In the genomic region with DNA sequence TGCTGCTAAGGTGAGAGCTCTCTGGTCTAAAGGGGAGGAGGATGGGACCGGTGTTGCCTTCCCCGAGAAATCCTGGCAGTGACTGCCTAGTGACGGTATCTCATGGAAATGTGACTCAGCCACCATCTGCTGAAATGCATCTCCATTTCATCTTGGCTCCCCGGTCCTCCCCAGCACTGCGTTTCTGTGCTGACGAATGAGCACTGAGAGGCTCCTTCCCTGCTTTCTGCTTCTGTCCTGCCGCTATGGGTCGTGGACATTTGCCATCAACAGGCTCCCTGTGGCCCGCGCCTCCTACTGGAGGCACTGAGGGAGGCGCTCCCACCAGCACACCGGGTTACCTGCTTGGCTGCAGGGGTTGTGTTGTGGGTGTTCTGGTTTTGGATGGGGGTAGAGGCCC, we compare ENCODE assay signal across 9 cellular contexts. TPM values are rescaled to one million over a fixed set of nuclear protein-coding genes. Genes with fewer than 3 reads are reported as not detected.
DNase-seq lines count a peak whose midpoint lies in the region; ATAC-seq and TF ChIP-seq lines count a peak whose summit lies in the region.
"Had no signal": no experiment of that assay in that cellular context is flagged by ENCODE, and none has a peak within 500 bp of the region (broad histone marks: within the 10 kb centered on the region; RNA-seq: fewer than 3 reads in every experiment).

No MANE protein-coding gene starts in this region.

- H3K4me1 Mint-ChIP-seq in progenitor cell of endocrine pancreas (ENCODE audit: low read depth), result peaks cover 11% of the 10 kb centered on the region

- no peak overlapping the region for H3K4me3 ChIP-seq in epithelial cell of proximal tubule (ENCODE audit: low read depth, low read length)

- H3K9me3 Mint-ChIP-seq in progenitor cell of endocrine pancreas (ENCODE audit: low read depth), result no peaks in the 10 kb centered on the region

- ATAC-seq in GM19324 (IDR thresholded peaks at IDR 0.05; ENCODE audit: low FRiP score, unreplicated experiment), result no peak

- peaks cover 26% of the 10 kb centered on the region for H3K27me3 Mint-ChIP-seq in progenitor cell of endocrine pancreas

- no peaks in the 10 kb centered on the region for H3K36me3 Mint-ChIP-seq in progenitor cell of endocrine pancreas (ENCODE audit: insufficient read depth)

- DNase-seq in EL, result peak; percentile 51
- DNase-seq in M059J (ENCODE audit: low read depth), result peak; percentile 50
- no peak for DNase-seq in epithelial cell of proximal tubule (ENCODE audit: low read depth)
- no peak for DNase-seq in progenitor cell of endocrine pancreas (ENCODE audit: low spot score, unreplicated experiment)
- DNase-seq in stimulated activated CD4-positive, alpha-beta T cell treated with anti-CD3 and anti-CD28 coated beads, Interleukin-4, amount 100 ng/mL, for 4 hours, result no peak
- DNase-seq in NCI-H1694 (lab: John Stamatoyannopoulos, UW), result no peak
- no peak for DNase-seq in SHP77 treated with DMSO at 0.1 percent for 48 hours (lab: John Stamatoyannopoulos, UW)
- DNase-seq: activated CD8-positive, alpha-beta memory T cell treated with anti-CD3 and anti-CD28 coated beads, Interleukin-2, amount 50 U/mL, for 48 hours had no signal

- H3K4me3 Mint-ChIP-seq in progenitor cell of endocrine pancreas (ENCODE audit: low read depth), result no peak overlapping the region

- no peak overlapping the region for H3K27ac Mint-ChIP-seq in progenitor cell of endocrine pancreas

- TF ChIP-seq CTCF in epithelial cell of proximal tubule (conservative IDR thresholded peaks at IDR 0.05; ENCODE audit: low read depth, low read length) (peak; percentile 20), progenitor cell of endocrine pancreas (IDR thresholded peaks at IDR 0.05; ENCODE audit: unreplicated experiment) (peak; percentile 52)

RNA-seq across cellular contexts. Expression of gene SEC13, which starts 13.5 kb away (rescaled TPM):
- total RNA-seq in M059J (2014; rRNA removed; shearing (Covaris generic)), result 183 and 201 TPM in 2 replicates
- total RNA-seq in epithelial cell of proximal tubule (118 and 187 TPM in 2 replicates), progenitor cell of endocrine pancreas (101 and 105 TPM in 2 replicates)

RNA-seq across cellular contexts. Expression of gene GHRL, which starts 41.7 kb away (rescaled TPM):
- not detected in 2 replicates for total RNA-seq in M059J (2014; rRNA removed; shearing (Covaris generic))
- not detected in 2 replicates for total RNA-seq in epithelial cell of proximal tubule
- total RNA-seq in progenitor cell of endocrine pancreas, result 31.8 and 45.8 TPM in 2 replicates

Comparison
In these comparisons a context has a peak if more than half of its experiments do, and no peak if none do; other contexts are left out.
1. DNase-seq: peak in EL (single experiment) and M059J (single experiment); none in epithelial cell of proximal tubule (single experiment), progenitor cell of endocrine pancreas (single experiment), stimulated activated CD4-positive, alpha-beta T cell treated with anti-CD3 and anti-CD28 coated beads, Interleukin-4, amount 100 ng/mL, for 4 hours (0 of 2), NCI-H1694 (single experiment) and SHP77 treated with DMSO at 0.1 percent for 48 hours (single experiment).
2. RNA of gene GHRL, which starts 41.7 kb away (total RNA-seq): 31.8 to 45.8 TPM in progenitor cell of endocrine pancreas; not detected in M059J and not detected in epithelial cell of proximal tubule; every median in the first group is over 10 times any median in the second.